Comparison of ENCODE assay signal across 27 cellular contexts in the genomic region with DNA sequence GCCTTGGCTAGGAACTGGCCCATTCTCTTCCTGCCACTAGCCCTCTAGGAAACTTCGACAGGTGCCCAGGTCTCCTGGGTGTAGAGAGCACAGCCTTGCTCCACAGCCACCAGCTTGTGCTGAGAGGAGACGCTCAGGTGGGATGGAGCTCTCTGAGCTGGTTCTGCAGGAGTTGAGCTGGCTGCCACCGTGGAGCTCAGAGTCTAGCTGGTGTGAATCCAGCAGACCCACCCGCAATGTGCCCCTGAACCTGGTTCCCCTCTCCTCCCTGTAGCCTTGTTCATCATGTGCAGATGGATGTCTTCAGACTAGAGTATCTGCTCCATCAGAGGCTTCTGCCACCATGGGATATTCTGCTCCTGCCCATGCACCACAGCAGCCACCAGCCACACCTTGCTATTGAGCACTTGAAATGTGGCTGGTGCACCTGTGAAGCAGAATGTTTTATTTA.
A peak's percentile ranks its signal among the peaks of the same experiment; 100 is the strongest.
DNase-seq lines count a peak whose midpoint lies in the region; ATAC-seq and TF ChIP-seq lines count a peak whose summit lies in the region.
"Had no signal": no experiment of that assay in that cellular context is flagged by ENCODE, and none has a peak within 500 bp of the region (broad histone marks: within the 10 kb centered on the region; RNA-seq: fewer than 3 reads in every experiment).

No MANE protein-coding gene starts in this region.

- no peak for TF ChIP-seq CTCF in activated CD8-positive, alpha-beta T cell treated with anti-CD3 and anti-CD28 coated beads for 36 hours (IDR thresholded peaks at IDR 0.05)
- no peak for TF ChIP-seq CTCF in suprapubic skin (IDR thresholded peaks at IDR 0.05)

- TF ChIP-seq EP300 in suprapubic skin (IDR thresholded peaks at IDR 0.05): no peak

- H3K4me1 Mint-ChIP-seq in activated CD8-positive, alpha-beta T cell treated with anti-CD3 and anti-CD28 coated beads, Interleukin-2, amount 10 ng/mL, durations not matched to agents 7 days and 5 days (ENCODE audit: low read depth): no peaks in the 10 kb centered on the region
- H3K4me1 Mint-ChIP-seq in activated CD8-positive, alpha-beta T cell treated with anti-CD3 and anti-CD28 coated beads for 36 hours (ENCODE audit: low read depth): no peaks in the 10 kb centered on the region
- H3K4me1 Mint-ChIP-seq in activated CD8-positive, alpha-beta memory T cell treated with anti-CD3 and anti-CD28 coated beads, Interleukin-2, amount 10 ng/mL, durations not matched to agents 7 days and 5 days: no peaks in the 10 kb centered on the region
- H3K4me1 Mint-ChIP-seq: activated naive CD8-positive, alpha-beta T cell treated with anti-CD3 and anti-CD28 coated beads, Interleukin-2, amount 10 ng/mL, durations not matched to agents 7 days and 5 days; memory B cell had no signal

- no peak for ATAC-seq in activated CD8-positive, alpha-beta T cell treated with anti-CD3 and anti-CD28 coated beads, Interleukin-2, amount 10 ng/mL, durations not matched to agents 7 days and 5 days
- no peak for ATAC-seq in activated CD8-positive, alpha-beta T cell treated with anti-CD3 and anti-CD28 coated beads for 36 hours
- no peak for ATAC-seq in activated CD8-positive, alpha-beta memory T cell treated with anti-CD3 and anti-CD28 coated beads, Interleukin-2, amount 10 ng/mL, durations not matched to agents 7 days and 5 days
- ATAC-seq in left lobe of liver (no peak), GM19328 (IDR thresholded peaks at IDR 0.05; ENCODE audit: unreplicated experiment) (no peak)
- ATAC-seq: activated CD4-positive, CD25-positive, alpha-beta regulatory T cell treated with anti-CD3 and anti-CD28 coated beads, Interleukin-2, amount 50 U/mL, for 24 hours; effector memory CD8-positive, alpha-beta T cell; left lung had no signal

- H3K4me3 ChIP-seq in suprapubic skin: no peak overlapping the region
- H3K4me3 ChIP-seq: left lung had no signal

- H3K27me3 ChIP-seq in suprapubic skin: no peaks in the 10 kb centered on the region

- peaks cover 10% of the 10 kb centered on the region for H3K27me3 Mint-ChIP-seq in activated CD8-positive, alpha-beta T cell treated with anti-CD3 and anti-CD28 coated beads, Interleukin-2, amount 10 ng/mL, durations not matched to agents 7 days and 5 days (ENCODE audit: low read depth)
- peaks cover 2% of the 10 kb centered on the region for H3K27me3 Mint-ChIP-seq in activated CD8-positive, alpha-beta T cell treated with anti-CD3 and anti-CD28 coated beads for 36 hours
- peaks cover 20% of the 10 kb centered on the region for H3K27me3 Mint-ChIP-seq in activated CD8-positive, alpha-beta memory T cell treated with anti-CD3 and anti-CD28 coated beads, Interleukin-2, amount 10 ng/mL, durations not matched to agents 7 days and 5 days

- no peaks in the 10 kb centered on the region for H3K9me3 Mint-ChIP-seq in activated CD8-positive, alpha-beta T cell treated with anti-CD3 and anti-CD28 coated beads, Interleukin-2, amount 10 ng/mL, durations not matched to agents 7 days and 5 days (ENCODE audit: insufficient read depth)
- H3K9me3 Mint-ChIP-seq in activated CD8-positive, alpha-beta T cell treated with anti-CD3 and anti-CD28 coated beads for 36 hours: peaks cover 1% of the 10 kb centered on the region
- no peaks in the 10 kb centered on the region for H3K9me3 Mint-ChIP-seq in activated CD8-positive, alpha-beta memory T cell treated with anti-CD3 and anti-CD28 coated beads, Interleukin-2, amount 10 ng/mL, durations not matched to agents 7 days and 5 days (ENCODE audit: low read depth)
- H3K9me3 Mint-ChIP-seq: activated naive CD8-positive, alpha-beta T cell treated with anti-CD3 and anti-CD28 coated beads, Interleukin-2, amount 10 ng/mL, durations not matched to agents 7 days and 5 days; effector memory CD8-positive, alpha-beta T cell; memory B cell; T-helper 1 cell treated with Interleukin-12 subunit alpha and Interleukin-12 subunit beta and Interleukin-4 antibody, amounts not matched to agents 30 μg/mL and 1 μg/mL, for 36 hours had no signal

- POLR2A ChIA-PET in activated CD8-positive, alpha-beta T cell treated with anti-CD3 and anti-CD28 coated beads, Interleukin-2, amount 10 ng/mL, durations not matched to agents 7 days and 5 days (lab: Charles Lee): no interaction called here
- POLR2A ChIA-PET in activated CD8-positive, alpha-beta T cell treated with anti-CD3 and anti-CD28 coated beads for 36 hours (lab: Charles Lee): no interaction called here

- H3K36me3 ChIP-seq in suprapubic skin: no peaks in the 10 kb centered on the region
- H3K36me3 ChIP-seq: left lung had no signal

- no peaks in the 10 kb centered on the region for H3K36me3 Mint-ChIP-seq in activated CD8-positive, alpha-beta T cell treated with anti-CD3 and anti-CD28 coated beads, Interleukin-2, amount 10 ng/mL, durations not matched to agents 7 days and 5 days (ENCODE audit: low read depth)
- H3K36me3 Mint-ChIP-seq in activated CD8-positive, alpha-beta T cell treated with anti-CD3 and anti-CD28 coated beads for 36 hours (ENCODE audit: low read depth): no peaks in the 10 kb centered on the region
- H3K36me3 Mint-ChIP-seq in activated CD8-positive, alpha-beta memory T cell treated with anti-CD3 and anti-CD28 coated beads, Interleukin-2, amount 10 ng/mL, durations not matched to agents 7 days and 5 days: no peaks in the 10 kb centered on the region
- H3K36me3 Mint-ChIP-seq: activated CD4-positive, alpha-beta memory T cell treated with anti-CD3 and anti-CD28 coated beads for 36 hours; activated naive CD8-positive, alpha-beta T cell treated with anti-CD3 and anti-CD28 coated beads, Interleukin-2, amount 10 ng/mL, durations not matched to agents 7 days and 5 days; memory B cell had no signal

- intact Hi-C loops in activated CD8-positive, alpha-beta T cell treated with anti-CD3 and anti-CD28 coated beads for 36 hours (cut with micrococcal nuclease): no loop called here

- WGBS in suprapubic skin: 92% methylated on average over 2 of the region's 4 CpGs

- H3K27ac ChIP-seq in suprapubic skin: no peak overlapping the region
- H3K27ac ChIP-seq: left lung, parathyroid adenoma had no signal

- no peaks in the 10 kb centered on the region for H3K4me1 ChIP-seq in suprapubic skin
- H3K4me1 ChIP-seq: left lung had no signal

- CTCF ChIA-PET in activated CD8-positive, alpha-beta T cell treated with anti-CD3 and anti-CD28 coated beads, Interleukin-2, amount 10 ng/mL, durations not matched to agents 7 days and 5 days (lab: Charles Lee): no interaction called here
- CTCF ChIA-PET in activated CD8-positive, alpha-beta T cell treated with anti-CD3 and anti-CD28 coated beads for 36 hours (lab: Charles Lee): no interaction called here
- CTCF ChIA-PET in activated CD8-positive, alpha-beta memory T cell treated with anti-CD3 and anti-CD28 coated beads, Interleukin-2, amount 10 ng/mL, durations not matched to agents 7 days and 5 days (lab: Charles Lee): no interaction called here

- H3K4me3 Mint-ChIP-seq in activated CD8-positive, alpha-beta T cell treated with anti-CD3 and anti-CD28 coated beads, Interleukin-2, amount 10 ng/mL, durations not matched to agents 7 days and 5 days: no peak overlapping the region
- no peak overlapping the region for H3K4me3 Mint-ChIP-seq in activated CD8-positive, alpha-beta T cell treated with anti-CD3 and anti-CD28 coated beads for 36 hours
- no peak overlapping the region for H3K4me3 Mint-ChIP-seq in activated CD8-positive, alpha-beta memory T cell treated with anti-CD3 and anti-CD28 coated beads, Interleukin-2, amount 10 ng/mL, durations not matched to agents 7 days and 5 days
- H3K4me3 Mint-ChIP-seq: activated CD4-positive, alpha-beta memory T cell treated with anti-CD3 and anti-CD28 coated beads for 36 hours; activated naive CD8-positive, alpha-beta T cell treated with anti-CD3 and anti-CD28 coated beads, Interleukin-2, amount 10 ng/mL, durations not matched to agents 7 days and 5 days; CD4-positive, alpha-beta T cell; effector memory CD8-positive, alpha-beta T cell; HFFc6; memory B cell; T-helper 1 cell treated with Interleukin-12 subunit alpha and Interleukin-12 subunit beta and Interleukin-4 antibody, amounts not matched to agents 30 μg/mL and 1 μg/mL, for 36 hours had no signal

- H3K9me3 ChIP-seq in suprapubic skin: no peaks in the 10 kb centered on the region

- no peak overlapping the region for H3K27ac Mint-ChIP-seq in activated CD8-positive, alpha-beta T cell treated with anti-CD3 and anti-CD28 coated beads, Interleukin-2, amount 10 ng/mL, durations not matched to agents 7 days and 5 days
- H3K27ac Mint-ChIP-seq in activated CD8-positive, alpha-beta T cell treated with anti-CD3 and anti-CD28 coated beads for 36 hours: no peak overlapping the region
- H3K27ac Mint-ChIP-seq in activated CD8-positive, alpha-beta memory T cell treated with anti-CD3 and anti-CD28 coated beads, Interleukin-2, amount 10 ng/mL, durations not matched to agents 7 days and 5 days: no peak overlapping the region
- H3K27ac Mint-ChIP-seq: activated CD4-positive, alpha-beta memory T cell treated with anti-CD3 and anti-CD28 coated beads for 36 hours; activated naive CD8-positive, alpha-beta T cell treated with anti-CD3 and anti-CD28 coated beads, Interleukin-2, amount 10 ng/mL, durations not matched to agents 7 days and 5 days; CD4-positive, alpha-beta T cell; effector memory CD8-positive, alpha-beta T cell; HFFc6; memory B cell; T-helper 1 cell treated with Interleukin-12 subunit alpha and Interleukin-12 subunit beta and Interleukin-4 antibody, amounts not matched to agents 30 μg/mL and 1 μg/mL, for 36 hours had no signal

- DNase-seq in activated CD8-positive, alpha-beta T cell treated with anti-CD3 and anti-CD28 coated beads, Interleukin-2, amount 10 ng/mL, durations not matched to agents 7 days and 5 days: peak; percentile 3
- DNase-seq in activated CD8-positive, alpha-beta T cell treated with anti-CD3 and anti-CD28 coated beads for 36 hours: no peak
- peak; percentile 22 for DNase-seq in activated CD8-positive, alpha-beta memory T cell treated with anti-CD3 and anti-CD28 coated beads, Interleukin-2, amount 10 ng/mL, durations not matched to agents 7 days and 5 days
- DNase-seq in left lobe of liver (ENCODE audit: low spot score): peak; percentile 27
- peak; percentile 21 to 28 for DNase-seq in suprapubic skin (ENCODE audit: low spot score in 2 of 2)
- DNase-seq in NCI-H1436 (lab: John Stamatoyannopoulos, UW): no peak
- no peak for DNase-seq in Kasumi-1 (lab: John Stamatoyannopoulos, UW)
- DNase-seq: activated CD4-positive, alpha-beta memory T cell treated with anti-CD3 and anti-CD28 coated beads for 36 hours; activated naive CD8-positive, alpha-beta T cell treated with anti-CD3 and anti-CD28 coated beads, Interleukin-2, amount 10 ng/mL, durations not matched to agents 7 days and 5 days; effector memory CD8-positive, alpha-beta T cell; erythroblast; glutamatergic neuron; GOT3; HFFc6; IMR-90; NCI-H1048; NCI-H1694; NCI-H446; NCI-H774; stimulated activated CD4-positive, alpha-beta T cell treated with anti-CD3 and anti-CD28 coated beads, Interleukin-2, amount 100 ng/mL, for 48 hours had no signal

- TF ChIP-seq POLR2A in suprapubic skin (IDR thresholded peaks at IDR 0.05): no peak

Comparison
In these comparisons a context has a peak if more than half of its experiments do, and no peak if none do; other contexts are left out.
1. DNase-seq: peak in activated CD8-positive, alpha-beta T cell treated with anti-CD3 and anti-CD28 coated beads, Interleukin-2, amount 10 ng/mL, durations not matched to agents 7 days and 5 days (single experiment), activated CD8-positive, alpha-beta memory T cell treated with anti-CD3 and anti-CD28 coated beads, Interleukin-2, amount 10 ng/mL, durations not matched to agents 7 days and 5 days (single experiment), left lobe of liver (single experiment) and suprapubic skin (2 of 2); none in activated CD8-positive, alpha-beta T cell treated with anti-CD3 and anti-CD28 coated beads for 36 hours (single experiment), NCI-H1436 (single experiment) and Kasumi-1 (0 of 2).